Comparison of ENCODE assay signal across 8 cellular contexts in genomic region chr6:29702519-29703103, GRCh38.
DNase-seq lines count a peak whose midpoint lies in the region; ATAC-seq lines count a peak whose summit lies in the region.

No MANE protein-coding gene starts in this region.

- peak; percentile 69 for ATAC-seq in GM21529 (IDR thresholded peaks at IDR 0.05; ENCODE audit: unreplicated experiment)

- peak; percentile 49 for DNase-seq in AG08395 (ENCODE audit: low spot score)
- DNase-seq in T follicular helper cell (ENCODE audit: low read depth): peak; percentile 51
- peak; percentile 54 for DNase-seq in activated naive CD8-positive, alpha-beta T cell treated with anti-CD3 and anti-CD28 coated beads, Interleukin-2, amount 50 U/mL, for 16 hours (ENCODE audit: low read depth, low spot score)
- DNase-seq in kidney glomerular epithelial cell (lab: John Stamatoyannopoulos, UW): peak; percentile 7
- DNase-seq in stimulated activated CD8-positive, alpha-beta memory T cell treated with anti-CD3 and anti-CD28 coated beads, Interleukin-15, amount 100 ng/mL, for 4 hours (ENCODE audit: low read depth in 2 of 2): peak; percentile 30 to 49
- no peak for DNase-seq in NCI-H1092 treated with DMSO at 0.1 percent for 48 hours (lab: John Stamatoyannopoulos, UW)
- no peak for DNase-seq in NCI-H2029 treated with DMSO at 0.1 percent for 48 hours (lab: John Stamatoyannopoulos, UW)

Comparison
In these comparisons a context has a peak if more than half of its experiments do, and no peak if none do; other contexts are left out.
1. DNase-seq: peak in AG08395 (single experiment), T follicular helper cell (single experiment), activated naive CD8-positive, alpha-beta T cell treated with anti-CD3 and anti-CD28 coated beads, Interleukin-2, amount 50 U/mL, for 16 hours (single experiment), kidney glomerular epithelial cell (single experiment) and stimulated activated CD8-positive, alpha-beta memory T cell treated with anti-CD3 and anti-CD28 coated beads, Interleukin-15, amount 100 ng/mL, for 4 hours (2 of 2); none in NCI-H1092 treated with DMSO at 0.1 percent for 48 hours (single experiment) and NCI-H2029 treated with DMSO at 0.1 percent for 48 hours (single experiment).